Comparison of ENCODE assay signal across 9 cellular contexts in genomic region chr1:40232444-40232843, GRCh38. TPM values are rescaled to one million over a fixed set of nuclear protein-coding genes. Genes with fewer than 3 reads are reported as not detected.
DNase-seq lines count a peak whose midpoint lies in the region; ATAC-seq and TF ChIP-seq lines count a peak whose summit lies in the region.
"Had no signal": no experiment of that assay in that cellular context is flagged by ENCODE, and none has a peak within 500 bp of the region (broad histone marks: within the 10 kb centered on the region; RNA-seq: fewer than 3 reads in every experiment).

No MANE protein-coding gene starts in this region.

- CTCF ChIA-PET in CD4-positive, alpha-beta memory T cell (lab: Charles Lee; ENCODE audit: partially characterized antibody), result interaction anchor here (1.1 kb wide), 1 partner anchor 12 kb away, joined by 4 read pairs; no protein-coding TSS in a partner anchor

- peaks cover 10% of the 10 kb centered on the region for H3K4me1 ChIP-seq in CD4-positive, alpha-beta memory T cell (ENCODE audit: insufficient read depth, low read length)
- H3K4me1 ChIP-seq in right lobe of liver, result no peaks in the 10 kb centered on the region

- peak; percentile 33 to 58 (median 47) for DNase-seq in CD4-positive, alpha-beta memory T cell
- DNase-seq in substantia nigra (lab: John Stamatoyannopoulos, UW) (no peak), H7 (no peak), NCI-H2196 treated with DMSO at 0.1 percent for 48 hours (lab: John Stamatoyannopoulos, UW; ENCODE audit: unreplicated experiment) (no peak), right lobe of liver (no peak)

- no peaks in the 10 kb centered on the region for H3K27me3 ChIP-seq in CD4-positive, alpha-beta memory T cell (ENCODE audit: insufficient read depth, low read length)
- H3K27me3 ChIP-seq in H7 (ENCODE audit: control insufficient read depth, insufficient read depth, low read length), result no peaks in the 10 kb centered on the region
- H3K27me3 ChIP-seq in right lobe of liver, result no peaks in the 10 kb centered on the region

- peaks cover 64 to 68% of the 10 kb centered on the region in 2 donors for H3K36me3 Mint-ChIP-seq in CD4-positive, alpha-beta memory T cell
- peaks cover 90% of the 10 kb centered on the region for H3K36me3 Mint-ChIP-seq in activated T-helper 17 cell treated with anti-CD3 and anti-CD28 coated beads, Interleukin-2, amount 50 U/mL, for 72 hours (ENCODE audit: low read depth)

- 63% methylated on average over 3 of the region's 4 CpGs for WGBS in right lobe of liver (ENCODE audit: insufficient coverage, low coverage, low lambda C conversion rate, missing lambda C conversion rate)

- H3K4me3 ChIP-seq in CD4-positive, alpha-beta memory T cell (ENCODE audit: low read length in 2 of 2), result no peak overlapping the region
- H3K4me3 ChIP-seq in H7 (ENCODE audit: insufficient read depth, low read depth, low read length) (no peak overlapping the region), right lobe of liver (no peak overlapping the region)

- peak overlapping the region in 2 of 7 donors; percentile 48 to 65 for H3K27ac Mint-ChIP-seq in CD4-positive, alpha-beta memory T cell
- no peak overlapping the region for H3K27ac Mint-ChIP-seq in activated T-helper 17 cell treated with anti-CD3 and anti-CD28 coated beads, Interleukin-2, amount 50 U/mL, for 72 hours

- H3K4me3 Mint-ChIP-seq in CD4-positive, alpha-beta memory T cell, result peak overlapping the region in 1 of 8 donors; percentile 34
- no peak overlapping the region for H3K4me3 Mint-ChIP-seq in activated T-helper 17 cell treated with anti-CD3 and anti-CD28 coated beads, Interleukin-2, amount 50 U/mL, for 72 hours

- H3K9me3 ChIP-seq in CD4-positive, alpha-beta memory T cell (ENCODE audit: control insufficient read depth in 1 of 2, low read length in 2 of 2), result no peaks in the 10 kb centered on the region
- no peaks in the 10 kb centered on the region for H3K9me3 ChIP-seq in right lobe of liver

- POLR2A ChIA-PET in CD4-positive, alpha-beta memory T cell (lab: Charles Lee; ENCODE audit: partially characterized antibody), result interaction anchor here (0.6 to 2.0 kb wide), 2 partner anchors 9 to 14 kb away, joined by 3 to 7 read pairs; no protein-coding TSS in a partner anchor

- peaks cover 25% of the 10 kb centered on the region for H3K36me3 ChIP-seq in CD4-positive, alpha-beta memory T cell (ENCODE audit: insufficient read depth, low read length)
- H3K36me3 ChIP-seq in H7 (replicated peaks; ENCODE audit: control insufficient read depth, insufficient read depth, low read length), result peaks cover 3% of the 10 kb centered on the region; the same call in 1 of the 2 replicates
- peaks cover 0 to 49% (median 12%) of the 10 kb centered on the region in 4 donors for H3K36me3 ChIP-seq in right lobe of liver

- no peaks in the 10 kb centered on the region for H3K9me3 Mint-ChIP-seq in CD4-positive, alpha-beta memory T cell
- H3K9me3 Mint-ChIP-seq in activated T-helper 17 cell treated with anti-CD3 and anti-CD28 coated beads, Interleukin-2, amount 50 U/mL, for 72 hours, result no peaks in the 10 kb centered on the region

- no peak for TF ChIP-seq CTCF in right lobe of liver (IDR thresholded peaks at IDR 0.05)

- H3K27me3 Mint-ChIP-seq in CD4-positive, alpha-beta memory T cell, result no peaks in the 10 kb centered on the region
- H3K27me3 Mint-ChIP-seq in activated T-helper 17 cell treated with anti-CD3 and anti-CD28 coated beads, Interleukin-2, amount 50 U/mL, for 72 hours, result no peaks in the 10 kb centered on the region

- ATAC-seq in GM21360 (IDR thresholded peaks at IDR 0.05; ENCODE audit: unreplicated experiment) (peak; percentile 93), HG03575 (IDR thresholded peaks at IDR 0.05; ENCODE audit: extremely low read depth, insufficient number of reproducible peaks, low FRiP score, unreplicated experiment) (peak; percentile 81), right lobe of liver (no peak)
- peak; percentile 75 for ATAC-seq in activated T-helper 17 cell treated with anti-CD3 and anti-CD28 coated beads, Interleukin-2, amount 50 U/mL, for 72 hours (replicated peaks)

- no peak for TF ChIP-seq POLR2A in right lobe of liver (IDR thresholded peaks at IDR 0.05)

- intact Hi-C loops in CD4-positive, alpha-beta memory T cell (cut with micrococcal nuclease), result loop anchor here (1.0 kb wide), 1 partner anchor 13 kb away; no protein-coding TSS in a partner anchor
- intact Hi-C loops in right lobe of liver (cut with DNase I), result no loop called here

- no peak overlapping the region for H3K27ac ChIP-seq in CD4-positive, alpha-beta memory T cell (ENCODE audit: low read depth, low read length)
- H3K27ac ChIP-seq in substantia nigra (ENCODE audit: low read depth, low read length, poor library complexity, severe bottlenecking) (no peak overlapping the region), right lobe of liver (no peak overlapping the region)

- H3K4me1 Mint-ChIP-seq in CD4-positive, alpha-beta memory T cell, result peaks cover 5 to 26% (median 15%) of the 10 kb centered on the region in 4 donors
- no peaks in the 10 kb centered on the region for H3K4me1 Mint-ChIP-seq in activated T-helper 17 cell treated with anti-CD3 and anti-CD28 coated beads, Interleukin-2, amount 50 U/mL, for 72 hours

RNA-seq across cellular contexts. Expression of gene TMCO2, which starts 15.3 kb away (rescaled TPM):
- total RNA-seq in CD4-positive, alpha-beta memory T cell, result under 1 TPM in 1 of 2 experiments, not detected in 1; 0.47 TPM
- not detected for polyA plus RNA-seq in CD4-positive, alpha-beta memory T cell
- under 1 TPM in 1 of 2 donors, not detected in 1; 0.50 TPM for total RNA-seq in activated T-helper 17 cell treated with anti-CD3 and anti-CD28 coated beads, Interleukin-2, amount 50 U/mL, for 72 hours
- 0.28 TPM in 1 of 2 replicates, not detected in the other for total RNA-seq in H7 (2014; rRNA removed; shearing (Covaris generic))
- total RNA-seq in right lobe of liver, result not detected
- total RNA-seq: activated CD8-positive, alpha-beta memory T cell treated with anti-CD3 and anti-CD28 coated beads for 36 hours had no signal

RNA-seq across cellular contexts. Expression of gene ZMPSTE24, which starts 25.6 kb away (rescaled TPM):
- total RNA-seq in CD4-positive, alpha-beta memory T cell, result 10 to 100 TPM; 19.7 to 21.0 TPM
- 10 to 100 TPM; 27.1 to 44.1 TPM for polyA plus RNA-seq in CD4-positive, alpha-beta memory T cell
- total RNA-seq in activated T-helper 17 cell treated with anti-CD3 and anti-CD28 coated beads, Interleukin-2, amount 50 U/mL, for 72 hours, result 10 to 100 TPM; 26.1 to 36.4 TPM
- total RNA-seq in H7 (2014; rRNA removed; shearing (Covaris generic)), result 31.3 and 37.9 TPM in 2 replicates
- total RNA-seq in right lobe of liver, result 10 to 100 TPM; 21.1 to 36.9 (median 27.5) TPM

Comparison
In these comparisons a context has a peak if more than half of its experiments do, and no peak if none do; other contexts are left out.
1. DNase-seq: peak in CD4-positive, alpha-beta memory T cell (5 of 5); none in substantia nigra (0 of 49), H7 (single experiment), NCI-H2196 treated with DMSO at 0.1 percent for 48 hours (single experiment) and right lobe of liver (0 of 3).
2. ATAC-seq: peak in GM21360 (single experiment), HG03575 (single experiment) and activated T-helper 17 cell treated with anti-CD3 and anti-CD28 coated beads, Interleukin-2, amount 50 U/mL, for 72 hours (single experiment); none in right lobe of liver (0 of 4).